ENCODE assay signal across 14 cellular contexts in the genomic region with DNA sequence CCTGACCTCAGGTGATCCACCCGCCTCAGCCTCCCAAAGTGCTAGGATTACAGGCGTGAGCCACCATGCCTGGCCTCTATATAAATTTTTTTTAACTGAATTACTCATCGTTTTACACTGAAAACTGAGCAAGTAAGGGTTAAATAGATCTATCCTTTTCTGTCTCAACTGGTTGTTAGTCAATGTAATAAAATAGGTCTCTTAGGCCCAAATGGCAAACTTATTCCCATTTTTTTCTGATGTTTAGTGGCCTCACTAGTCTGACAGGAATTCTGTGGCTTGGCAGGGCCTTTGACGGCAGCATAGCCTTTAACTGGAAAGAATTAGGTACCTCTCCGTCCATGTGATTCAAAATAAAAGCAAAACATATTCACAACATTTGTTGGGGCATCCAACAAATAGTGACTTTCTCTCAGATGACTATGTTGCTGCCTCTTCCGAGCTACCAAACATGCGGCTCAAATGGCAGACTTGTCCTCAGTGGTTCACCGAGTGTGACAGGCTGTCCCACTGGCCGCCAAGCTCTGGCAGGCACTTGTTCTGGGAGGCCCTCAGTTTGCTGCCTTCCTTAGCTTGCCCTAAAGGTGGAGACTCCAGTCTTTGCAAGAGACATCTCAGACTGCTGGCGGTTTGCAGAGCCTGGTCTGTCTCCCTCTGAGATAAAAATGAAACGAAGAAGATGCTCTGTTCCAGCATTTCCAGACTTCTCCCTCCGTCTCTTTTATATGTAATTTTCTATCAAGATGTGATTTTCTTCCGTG. TPM values are rescaled to one million over a fixed set of nuclear protein-coding genes. Genes with fewer than 3 reads are reported as not detected.
A peak's percentile ranks its signal among the peaks of the same experiment; 100 is the strongest.
DNase-seq lines count a peak whose midpoint lies in the region; ATAC-seq and TF ChIP-seq lines count a peak whose summit lies in the region.
"Had no signal": no experiment of that assay in that cellular context is flagged by ENCODE, and none has a peak within 500 bp of the region (broad histone marks: within the 10 kb centered on the region; RNA-seq: fewer than 3 reads in every experiment).

No MANE protein-coding gene starts in this region.

- intact Hi-C loops in A673 (cut with micrococcal nuclease; ENCODE audit: unreplicated experiment): no loop called here

- no peaks in the 10 kb centered on the region for H3K79me1 ChIP-seq in mesenchymal stem cell (replicated peaks; ENCODE audit: low read length, poor library complexity, severe bottlenecking)

- no peak overlapping the region for H3K14ac ChIP-seq in mesenchymal stem cell (ENCODE audit: low read length in 2 of 2)

- no peak overlapping the region for H2BK15ac ChIP-seq in mesenchymal stem cell (ENCODE audit: low read depth, poor library complexity, severe bottlenecking)

- no peak overlapping the region for H2AK5ac ChIP-seq in mesenchymal stem cell (ENCODE audit: low read length, severe bottlenecking)

- no peak overlapping the region for H4K91ac ChIP-seq in mesenchymal stem cell (ENCODE audit: low read length)

- no peak overlapping the region for H3K4ac ChIP-seq in mesenchymal stem cell (ENCODE audit: low read depth in 1 of 2, low read length in 2 of 2)

- no peak overlapping the region for H4K8ac ChIP-seq in mesenchymal stem cell (ENCODE audit: low read length)

- no peak overlapping the region for H2AFZ ChIP-seq in mesenchymal stem cell (ENCODE audit: low read depth, low read length)

- DNase-seq in A673 (ENCODE audit: low spot score) (peak; percentile 61), astrocyte of the spinal cord (ENCODE audit: low read depth, low spot score) (peak; percentile 57), mesenchymal stem cell (no peak), mucosa of gallbladder (ENCODE audit: low spot score) (no peak), NCI-H2171 treated with DMSO at 0.1 percent for 48 hours (lab: John Stamatoyannopoulos, UW) (no peak)
- no peak for DNase-seq in activated CD4-positive, alpha-beta T cell treated with anti-CD3 and anti-CD28 coated beads for 4 hours
- DNase-seq: ACHN, cortex of kidney, foreskin fibroblast, kidney glomerular epithelial cell, T-helper 9 cell had no signal

- no peaks in the 10 kb centered on the region for H3K36me3 ChIP-seq in A673 (ENCODE audit: insufficient read depth, low read length, poor library complexity, severe bottlenecking)
- H3K36me3 ChIP-seq in HEK293 (ENCODE audit: control insufficient read depth in 2 of 2, insufficient read depth in 1 of 2, low read length in 2 of 2): no peaks in the 10 kb centered on the region
- H3K36me3 ChIP-seq in mesenchymal stem cell (ENCODE audit: control insufficient read depth in 1 of 2, insufficient read depth in 2 of 2, low read depth in 1 of 2, low read length in 2 of 2): no peaks in the 10 kb centered on the region

- H3K27me3 ChIP-seq in A673 (replicated peaks; ENCODE audit: insufficient read depth, low read depth, low read length, poor library complexity) (no peaks in the 10 kb centered on the region), mesenchymal stem cell (ENCODE audit: control insufficient read depth in 1 of 2, insufficient read depth in 1 of 2, low read length in 2 of 2) (peaks cover 19 to 41% of the 10 kb centered on the region in 2 experiments)

- H3K4me1 ChIP-seq in A673 (ENCODE audit: insufficient read depth, low read length, poor library complexity, severe bottlenecking): peaks cover 17% of the 10 kb centered on the region
- H3K4me1 ChIP-seq in HEK293 (ENCODE audit: control insufficient read depth, insufficient read depth, low read length): no peaks in the 10 kb centered on the region
- peaks cover 14% of the 10 kb centered on the region for H3K4me1 ChIP-seq in mesenchymal stem cell (ENCODE audit: control insufficient read depth, insufficient read depth, low read depth, low read length)

- H3K23ac ChIP-seq in mesenchymal stem cell (ENCODE audit: low read length in 2 of 2): no peak overlapping the region

- ATAC-seq in HG02973 (IDR thresholded peaks at IDR 0.05; ENCODE audit: unreplicated experiment): no peak

- H2BK120ac ChIP-seq in mesenchymal stem cell (ENCODE audit: low read depth, low read length): no peak overlapping the region

- peak overlapping the region; percentile 21 for H3K9ac ChIP-seq in mesenchymal stem cell (ENCODE audit: low read length)
- H3K9ac ChIP-seq: KMS-11 had no signal

- no peak overlapping the region for H2BK12ac ChIP-seq in mesenchymal stem cell (ENCODE audit: low read length in 2 of 2)

- POLR2A ChIA-PET in A673 (lab: Charles Lee; ENCODE audit: low non-redundant PET) (interaction anchor here (0.6 kb wide), 1 partner anchor 37 kb away, joined by 3 read pairs; no protein-coding TSS in a partner anchor), HEK293 (lab: Yijun Ruan, JAX) (interaction anchor here (0.7 kb wide), 1 partner anchor 105 kb away, joined by 4 read pairs; no protein-coding TSS in a partner anchor)

- CTCF ChIA-PET in A673 (lab: Charles Lee) (interaction anchor here (0.6 to 1.3 kb wide), 2 partner anchors 83 kb away, joined by 3 to 4 read pairs; no protein-coding TSS in a partner anchor), HEK293 (lab: Yijun Ruan, JAX) (interaction anchor here (1.0 to 1.9 kb wide), 5 partner anchors 25 to 84 kb away, joined by 3 to 6 read pairs (median 4); no protein-coding TSS in a partner anchor)

- H3K27ac ChIP-seq in A673 (ENCODE audit: low read depth, low read length, poor library complexity, severe bottlenecking) (peak overlapping the region; percentile 44), HEK293 (ENCODE audit: extremely low read depth, low read depth, low read length) (no peak overlapping the region), mesenchymal stem cell (ENCODE audit: low read length, poor library complexity, severe bottlenecking) (peak overlapping the region; percentile 9)
- H3K27ac ChIP-seq: KMS-11 had no signal

- H2BK5ac ChIP-seq in mesenchymal stem cell (ENCODE audit: low read depth, low read length, poor library complexity, severe bottlenecking): no peak overlapping the region

- in situ Hi-C loops in astrocyte of the spinal cord (cut with HindIII; ENCODE audit: low sequenced_read_pairs): no loop called here

- no peak overlapping the region for H3K18ac ChIP-seq in mesenchymal stem cell (ENCODE audit: low read depth in 1 of 2, low read length in 2 of 2)

- no TSS peak for BruUV-seq in A673 (replicated peaks; lab: Mats Ljungman, UMichigan)

- TF ChIP-seq CTCF in A673 (conservative IDR thresholded peaks at IDR 0.05; ENCODE audit: low read depth, low read length) (0 out of 2 replicates have a peak, but pooled peaks have one; percentile 19), HEK293 (tag by site-specific recombination; IDR thresholded peaks at IDR 0.05) (no peak), astrocyte of the spinal cord (IDR thresholded peaks at IDR 0.05; ENCODE audit: low read depth, low read length) (peak; percentile 13)

- H3K4me2 ChIP-seq in mesenchymal stem cell (ENCODE audit: low read length, poor library complexity, severe bottlenecking): no peak overlapping the region
- H3K4me2 ChIP-seq: KMS-11 had no signal

- WGBS in mesenchymal stem cell: 60% methylated on average over 12 of the region's 13 CpGs

- H3K4me3 ChIP-seq in A673 (ENCODE audit: low read depth, low read length, poor library complexity, severe bottlenecking): no peak overlapping the region
- no peak overlapping the region for H3K4me3 ChIP-seq in HEK293 (ENCODE audit: low read depth, low read length)
- no peak overlapping the region for H3K4me3 ChIP-seq in astrocyte of the spinal cord (ENCODE audit: low read depth, low read length)
- peak overlapping the region in 1 of 2 experiments; percentile 57 for H3K4me3 ChIP-seq in mesenchymal stem cell (ENCODE audit: insufficient read depth in 1 of 2, low read depth in 1 of 2, low read length in 2 of 2)

- no peaks in the 10 kb centered on the region for H3K9me3 ChIP-seq in A673 (ENCODE audit: low read depth, low read length, poor library complexity, severe bottlenecking)
- no peaks in the 10 kb centered on the region for H3K9me3 ChIP-seq in HEK293 (ENCODE audit: control insufficient read depth, insufficient read depth, low read depth, low read length)
- H3K9me3 ChIP-seq in mesenchymal stem cell (ENCODE audit: control insufficient read depth, low read length): no peaks in the 10 kb centered on the region

TF ChIP-seq in HEK293, 187 proteins besides CTCF, POLR2A, EP300 and RAD21:
- no peak for TF ChIP-seq ZNF548 (tag by site-specific recombination; IDR thresholded peaks at IDR 0.05)
- TF ChIP-seq ZSCAN16 (tag by site-specific recombination; IDR thresholded peaks at IDR 0.05): peak; percentile 38; the same call in 1 of the 2 replicates

RNA-seq across cellular contexts. Expression of a gene that starts 17.4 kb away (rescaled TPM):
- not detected in 2 replicates for total RNA-seq in A673 (2021)
- polyA plus RNA-seq in mesenchymal stem cell (2013, experiment 1 of 2): not detected
- not detected for polyA plus RNA-seq in mesenchymal stem cell (2013, experiment 2 of 2)
- total RNA-seq in mucosa of gallbladder: 0.43 TPM

RNA-seq across cellular contexts. Expression of a gene that starts 21.6 kb away (rescaled TPM):
- total RNA-seq in A673 (2021): not detected in 2 replicates
- polyA plus RNA-seq in mesenchymal stem cell (2013, experiment 1 of 2): not detected
- polyA plus RNA-seq in mesenchymal stem cell (2013, experiment 2 of 2): not detected
- total RNA-seq in mucosa of gallbladder: 0.37 TPM

RNA-seq across cellular contexts. Expression of a gene that starts 36.4 kb away (rescaled TPM):
- total RNA-seq in A673 (2021) (69.6 and 87.7 TPM in 2 replicates), mucosa of gallbladder (138 TPM)
- 323 TPM for polyA plus RNA-seq in mesenchymal stem cell (2013, experiment 1 of 2)
- polyA plus RNA-seq in mesenchymal stem cell (2013, experiment 2 of 2): 331 TPM

RNA-seq across cellular contexts. Expression of a gene that starts 53.2 kb away (rescaled TPM):
- total RNA-seq in A673 (2021): not detected in 2 replicates
- 0.07 TPM for polyA plus RNA-seq in mesenchymal stem cell (2013, experiment 1 of 2)
- 0.05 TPM for polyA plus RNA-seq in mesenchymal stem cell (2013, experiment 2 of 2)
- 18.6 TPM for total RNA-seq in mucosa of gallbladder

Comparison
In these comparisons a context has a peak if more than half of its experiments do, and no peak if none do; other contexts are left out.
1. DNase-seq: peak in A673 (single experiment) and astrocyte of the spinal cord (single experiment); none in mesenchymal stem cell (single experiment), activated CD4-positive, alpha-beta T cell treated with anti-CD3 and anti-CD28 coated beads for 4 hours (0 of 2), mucosa of gallbladder (single experiment) and NCI-H2171 treated with DMSO at 0.1 percent for 48 hours (single experiment).